ENCODE assay signal across 25 cellular contexts in genomic region chr2:103153580-103153979, GRCh38.
DNase-seq lines count a peak whose midpoint lies in the region; ATAC-seq, FAIRE-seq and TF ChIP-seq lines count a peak whose summit lies in the region.
"Had no signal": no experiment of that assay in that cellular context is flagged by ENCODE, and none has a peak within 500 bp of the region (broad histone marks: within the 10 kb centered on the region; RNA-seq: fewer than 3 reads in every experiment).

No MANE protein-coding gene starts in this region.

- H3K4me2 ChIP-seq in astrocyte (ENCODE audit: low read length), result no peak overlapping the region
- H3K4me2 ChIP-seq: BLaER1 had no signal

- no peaks in the 10 kb centered on the region for H4K20me1 ChIP-seq in astrocyte (ENCODE audit: insufficient read depth, low read length)
- H4K20me1 ChIP-seq: BLaER1 had no signal

- H3K36me3 ChIP-seq in astrocyte (ENCODE audit: insufficient read depth, low read length) (no peaks in the 10 kb centered on the region), gastroesophageal sphincter (no peaks in the 10 kb centered on the region), aorta (ENCODE audit: control insufficient read depth in 1 of 2, insufficient read depth in 2 of 2, low read length in 1 of 2) (no peaks in the 10 kb centered on the region)
- H3K36me3 ChIP-seq: BLaER1 had no signal

- H3K9me3 Mint-ChIP-seq in astrocyte (ENCODE audit: unreplicated experiment), result peaks cover 5% of the 10 kb centered on the region
- peaks cover 7% of the 10 kb centered on the region for H3K9me3 Mint-ChIP-seq in chondrocyte (ENCODE audit: low read depth)

- H3K27ac ChIP-seq in astrocyte (ENCODE audit: low read depth, low read length) (no peak overlapping the region), gastroesophageal sphincter (peak overlapping the region in 1 of 4 donors; percentile 14), aorta (ENCODE audit: low read depth in 1 of 2, low read length in 2 of 2) (no peak overlapping the region)
- H3K27ac ChIP-seq: 22Rv1, BLaER1, C4-2B had no signal

- WGBS in gastroesophageal sphincter (ENCODE audit: low coverage in 1 of 2), 2 donors, result 30 to 37% methylated on average over 2 to 4 of the region's 4 CpGs
- 65 to 71% methylated on average over 4 of the region's 4 CpGs for WGBS in aorta, 2 donors

- no peak overlapping the region for H3K4me3 Mint-ChIP-seq in astrocyte (ENCODE audit: unreplicated experiment)
- no peak overlapping the region for H3K4me3 Mint-ChIP-seq in chondrocyte (ENCODE audit: unreplicated experiment)
- H3K4me3 Mint-ChIP-seq: B cell; CD4-positive, CD25-positive, alpha-beta regulatory T cell; CD8-positive, alpha-beta T cell had no signal

- FAIRE-seq in astrocyte (lab: Jason Lieb, UNC), result no peak
- FAIRE-seq: A204.1, GM12878, GM19239 had no signal

- H3K9me3 ChIP-seq in astrocyte (ENCODE audit: insufficient read depth, low read depth, low read length), result no peaks in the 10 kb centered on the region
- no peaks in the 10 kb centered on the region for H3K9me3 ChIP-seq in gastroesophageal sphincter
- no peaks in the 10 kb centered on the region for H3K9me3 ChIP-seq in aorta (ENCODE audit: control insufficient read depth, low read length)
- H3K9me3 ChIP-seq: BLaER1, Caco-2 had no signal

- TF ChIP-seq EP300 in gastroesophageal sphincter (IDR thresholded peaks at IDR 0.05), result no peak

- no peaks in the 10 kb centered on the region for H3K4me1 Mint-ChIP-seq in astrocyte (ENCODE audit: low read depth, unreplicated experiment)
- H3K4me1 Mint-ChIP-seq in chondrocyte (ENCODE audit: low read depth), result peaks cover 36% of the 10 kb centered on the region
- H3K4me1 Mint-ChIP-seq: B cell; CD4-positive, CD25-positive, alpha-beta regulatory T cell had no signal

- H3K4me3 ChIP-seq in astrocyte (ENCODE audit: insufficient read depth, low read depth, low read length), result no peak overlapping the region
- H3K4me3 ChIP-seq in gastroesophageal sphincter, result no peak overlapping the region
- no peak overlapping the region for H3K4me3 ChIP-seq in aorta (ENCODE audit: low read length in 2 of 2)
- H3K4me3 ChIP-seq: BLaER1, GM12878 had no signal

- H3K79me2 ChIP-seq in astrocyte (ENCODE audit: insufficient read depth, low read length), result no peaks in the 10 kb centered on the region

- no peak for TF ChIP-seq POLR2A in gastroesophageal sphincter (IDR thresholded peaks at IDR 0.05)

- H3K9ac ChIP-seq in astrocyte (ENCODE audit: low read length), result no peak overlapping the region
- H3K9ac ChIP-seq: BLaER1 had no signal

- peak; percentile 7 for ATAC-seq in gastroesophageal sphincter
- no peak for ATAC-seq in aorta (ENCODE audit: low FRiP score)
- ATAC-seq: CD8-positive, alpha-beta T cell; GM12878 had no signal

- H3K27me3 Mint-ChIP-seq in astrocyte (ENCODE audit: low read depth, unreplicated experiment) (no peaks in the 10 kb centered on the region), chondrocyte (ENCODE audit: low read depth) (peaks cover 6% of the 10 kb centered on the region)
- H3K27me3 Mint-ChIP-seq: B cell; CD4-positive, CD25-positive, alpha-beta regulatory T cell had no signal

- intact Hi-C loops in aorta (cut with DNase I), result no loop called here

- H3K27me3 ChIP-seq in astrocyte (ENCODE audit: insufficient read depth, low read length) (no peaks in the 10 kb centered on the region), gastroesophageal sphincter (no peaks in the 10 kb centered on the region), aorta (ENCODE audit: control insufficient read depth in 1 of 2, insufficient read depth in 2 of 2, low read length in 1 of 2) (no peaks in the 10 kb centered on the region)
- H3K27me3 ChIP-seq: BLaER1 had no signal

- TF ChIP-seq CTCF in astrocyte (IDR thresholded peaks at IDR 0.05; ENCODE audit: insufficient read depth, low read depth, low read length) (no peak), chondrocyte (IDR thresholded peaks at IDR 0.05) (no peak), gastroesophageal sphincter (IDR thresholded peaks at IDR 0.05) (no peak)

- H2AFZ ChIP-seq in astrocyte (ENCODE audit: low read depth, low read length), result no peak overlapping the region

- H3K27ac Mint-ChIP-seq in astrocyte (ENCODE audit: unreplicated experiment), result no peak overlapping the region
- H3K27ac Mint-ChIP-seq in chondrocyte (ENCODE audit: unreplicated experiment), result peak overlapping the region; percentile 34
- H3K27ac Mint-ChIP-seq: B cell; CD4-positive, CD25-positive, alpha-beta regulatory T cell; CD8-positive, alpha-beta T cell had no signal

- H3K4me1 ChIP-seq in astrocyte (ENCODE audit: insufficient read depth, low read length) (no peaks in the 10 kb centered on the region), gastroesophageal sphincter (peaks cover 3 to 26% (median 4%) of the 10 kb centered on the region in 3 donors), aorta (ENCODE audit: control insufficient read depth in 1 of 2, insufficient read depth in 2 of 2, low read length in 2 of 2) (peaks cover 0 to 1% of the 10 kb centered on the region in 2 donors)
- H3K4me1 ChIP-seq: BLaER1, Caco-2 had no signal

- DNase-seq in Daoy (ENCODE audit: low read depth) (peak; percentile 38), astrocyte (ENCODE audit: low read depth) (peak; percentile 23), chondrocyte (ENCODE audit: low spot score) (no peak), NCI-H2171 (lab: John Stamatoyannopoulos, UW) (no peak), aorta (no peak), NCI-H1436 (lab: John Stamatoyannopoulos, UW) (no peak), UCSD-AML1 (lab: John Stamatoyannopoulos, UW; ENCODE audit: unreplicated experiment) (no peak)
- DNase-seq: Caco-2; CD4-positive, CD25-positive, alpha-beta regulatory T cell; CD8-positive, alpha-beta T cell; DMS153; DND-41; EL; GDM1; GOT3; H7; HCEC 1CT had no signal

- H3K36me3 Mint-ChIP-seq in astrocyte (ENCODE audit: low read depth, unreplicated experiment) (no peaks in the 10 kb centered on the region), chondrocyte (ENCODE audit: low read depth) (no peaks in the 10 kb centered on the region)
- H3K36me3 Mint-ChIP-seq: CD4-positive, CD25-positive, alpha-beta regulatory T cell; CD8-positive, alpha-beta T cell had no signal

Comparison
In these comparisons a context has a peak if more than half of its experiments do, and no peak if none do; other contexts are left out.
1. DNase-seq: peak in Daoy (single experiment) and astrocyte (single experiment); none in chondrocyte (single experiment), NCI-H2171 (single experiment), aorta (0 of 2), NCI-H1436 (single experiment) and UCSD-AML1 (single experiment).